ENCODE assay signal across 21 cellular contexts in genomic region chr1:116458695-116459094, GRCh38.
"Had no signal": no experiment of that assay in that cellular context is flagged by ENCODE, and none has a peak within 500 bp of the region (broad histone marks: within the 10 kb centered on the region; RNA-seq: fewer than 3 reads in every experiment).

No MANE protein-coding gene starts in this region.

- H3K36me3 Mint-ChIP-seq: memory B cell; naive thymus-derived CD4-positive, alpha-beta T cell had no signal

- H3K4me3 ChIP-seq: gastroesophageal sphincter, mucosa of descending colon, thyroid gland had no signal

- DNase-seq: activated CD4-positive, CD25-positive, alpha-beta regulatory T cell treated with anti-CD3 and anti-CD28 coated beads, Interleukin-2, amount 50 U/mL, for 72 hours; activated CD8-positive, alpha-beta memory T cell treated with anti-CD3 and anti-CD28 coated beads for 24 hours; activated CD8-positive, alpha-beta memory T cell treated with anti-CD3 and anti-CD28 coated beads, Interleukin-2, amount 50 U/mL, for 48 hours; activated effector memory CD4-positive, alpha-beta T cell treated with anti-CD3 and anti-CD28 coated beads, Interleukin-2, amount 50 U/mL, for 16 hours; activated naive CD4-positive, alpha-beta T cell treated with anti-CD3 and anti-CD28 coated beads, Interleukin-2, amount 50 U/mL, for 16 hours; activated T-cell treated with anti-CD3 and anti-CD28 coated beads, Interleukin-2, amount 50 U/mL, for 72 hours; aorta; cortex of kidney; effector CD4-positive, alpha-beta T cell; mucosa of descending colon; naive thymus-derived CD4-positive, alpha-beta T cell; stimulated activated CD4-positive, alpha-beta T cell treated with anti-CD3 and anti-CD28 coated beads, Interleukin-12 subunit alpha, Interleukin-12 subunit beta, amount 100 ng/mL, for 4 hours; stimulated activated CD4-positive, alpha-beta T cell treated with anti-CD3 and anti-CD28 coated beads, Interleukin-1b, Interleukin-23, amount 100 ng/mL, for 48 hours; stimulated activated CD8-positive, alpha-beta memory T cell treated with anti-CD3 and anti-CD28 coated beads, Interleukin-4, amount 100 ng/mL, for 48 hours; stimulated activated naive CD4-positive, alpha-beta T cell treated with Interleukin-2 at 50 U/mL for 16 hours; T1000; thyroid gland had no signal

- H3K79me2 ChIP-seq: parathyroid adenoma had no signal

- H3K4me1 ChIP-seq: gastroesophageal sphincter, parathyroid adenoma, thyroid gland had no signal

- H3K36me3 ChIP-seq: gastroesophageal sphincter, thyroid gland had no signal

- H3K9me3 Mint-ChIP-seq: activated T-cell treated with anti-CD3 and anti-CD28 coated beads, Interleukin-2, amount 50 U/mL, for 72 hours; memory B cell; naive thymus-derived CD4-positive, alpha-beta T cell had no signal

- H3K9me3 ChIP-seq: gastroesophageal sphincter, mucosa of descending colon, thyroid gland had no signal

- H3K27ac ChIP-seq: gastroesophageal sphincter, parathyroid adenoma, thyroid gland had no signal

- H3K9ac ChIP-seq: parathyroid adenoma had no signal

- H3K27ac Mint-ChIP-seq: activated T-cell treated with anti-CD3 and anti-CD28 coated beads, Interleukin-2, amount 50 U/mL, for 72 hours; memory B cell; naive thymus-derived CD4-positive, alpha-beta T cell had no signal

- ATAC-seq: activated T-cell treated with anti-CD3 and anti-CD28 coated beads, Interleukin-2, amount 50 U/mL, for 72 hours; esophagus mucosa; gastroesophageal sphincter; mucosa of descending colon; naive thymus-derived CD4-positive, alpha-beta T cell had no signal

- H3K27me3 ChIP-seq: gastroesophageal sphincter, thyroid gland had no signal

- H2AFZ ChIP-seq: parathyroid adenoma had no signal

- H3K4me1 Mint-ChIP-seq: memory B cell; naive thymus-derived CD4-positive, alpha-beta T cell had no signal

- H3K4me3 Mint-ChIP-seq: activated T-cell treated with anti-CD3 and anti-CD28 coated beads, Interleukin-2, amount 50 U/mL, for 72 hours; memory B cell; naive thymus-derived CD4-positive, alpha-beta T cell had no signal
